In genomic region chr5:337565-338130, GRCh38 we compare ENCODE assay signal across 10 cellular contexts. TPM values are rescaled to one million over a fixed set of nuclear protein-coding genes. Genes with fewer than 3 reads are reported as not detected.
DNase-seq lines count a peak whose midpoint lies in the region; ATAC-seq and TF ChIP-seq lines count a peak whose summit lies in the region.
"Had no signal": no experiment of that assay in that cellular context is flagged by ENCODE, and none has a peak within 500 bp of the region (broad histone marks: within the 10 kb centered on the region; RNA-seq: fewer than 3 reads in every experiment).

No MANE protein-coding gene starts in this region.

- H4K20me1 ChIP-seq in fibroblast of lung (ENCODE audit: control insufficient read depth, extremely low read depth, insufficient read depth, low read length), result peaks cover 2% of the 10 kb centered on the region
- peaks cover 81% of the 10 kb centered on the region for H4K20me1 ChIP-seq in smooth muscle cell (ENCODE audit: low read depth)

- 66% methylated on average over 12 of the region's 12 CpGs for WGBS in smooth muscle cell (ENCODE audit: low lambda C conversion rate)
- WGBS in psoas muscle, 3 donors, result 86 to 89% (median 88%) methylated on average over 12 of the region's 12 CpGs

- peak; percentile 59 for DNase-seq in NCI-H748 (lab: John Stamatoyannopoulos, UW; ENCODE audit: unreplicated experiment)
- no peak for DNase-seq in NCI-H748 treated with DMSO at 0.1 percent for 48 hours (lab: John Stamatoyannopoulos, UW)
- DNase-seq in NCI-H526 (lab: John Stamatoyannopoulos, UW), result peak; percentile 47 to 63
- peak; percentile 42 to 53 for DNase-seq in fibroblast of lung (ENCODE audit: low read depth in 2 of 2)
- DNase-seq in smooth muscle cell (lab: John Stamatoyannopoulos, UW; ENCODE audit: unreplicated experiment), result no peak
- DNase-seq in psoas muscle, result no peak
- DNase-seq in HuH-7.5 (ENCODE audit: low spot score), result no peak
- DNase-seq in posterior vena cava (ENCODE audit: low spot score), result no peak
- DNase-seq: activated CD4-positive, alpha-beta T cell treated with anti-CD3 and anti-CD28 coated beads, Interleukin-2, amount 10 ng/mL, durations not matched to agents 7 days and 5 days; NCI-H2029 had no signal

- H3F3A ChIP-seq in smooth muscle cell (ENCODE audit: low read depth), result no peaks in the 10 kb centered on the region

- H3K27ac ChIP-seq in fibroblast of lung (ENCODE audit: insufficient read depth, low read length) (no peak overlapping the region), smooth muscle cell (ENCODE audit: low read depth) (no peak overlapping the region), psoas muscle (no peak overlapping the region)

- H3K4me3 ChIP-seq in fibroblast of lung (replicated peaks in 1 of 4; ENCODE audit: control extremely low read depth in 1 of 4, insufficient read depth in 1 of 4, low read depth in 3 of 4, low read length in 4 of 4) (no peak overlapping the region), smooth muscle cell (no peak overlapping the region), psoas muscle (no peak overlapping the region)

- no peak overlapping the region for H2AFZ ChIP-seq in fibroblast of lung (ENCODE audit: low read length)
- H2AFZ ChIP-seq in smooth muscle cell (ENCODE audit: low read depth), result no peak overlapping the region

- H3K4me1 ChIP-seq in fibroblast of lung (ENCODE audit: control insufficient read depth, extremely low read depth, insufficient read depth, low read length) (no peaks in the 10 kb centered on the region), smooth muscle cell (ENCODE audit: low read depth) (no peaks in the 10 kb centered on the region), psoas muscle (no peaks in the 10 kb centered on the region)

- no peaks in the 10 kb centered on the region for H3K27me3 ChIP-seq in fibroblast of lung (ENCODE audit: control insufficient read depth, insufficient read depth, low read length)
- H3K27me3 ChIP-seq in smooth muscle cell (ENCODE audit: low read depth), result no peaks in the 10 kb centered on the region
- peaks cover 0 to 19% (median 1%) of the 10 kb centered on the region in 3 donors for H3K27me3 ChIP-seq in psoas muscle (ENCODE audit: insufficient read depth in 3 of 3, low read length in 2 of 3)

- H3K79me2 ChIP-seq in fibroblast of lung (ENCODE audit: control insufficient read depth, insufficient read depth, low read length) (peaks cover 87% of the 10 kb centered on the region), smooth muscle cell (ENCODE audit: low read depth) (peaks cover 75% of the 10 kb centered on the region)

- intact Hi-C loops in psoas muscle (cut with DNase I) (no loop called here), posterior vena cava (cut with DNase I) (loop anchor here in 1 of 2 donors (5.0 kb wide), 1 partner anchor 545 kb away; no protein-coding TSS in a partner anchor)

- TF ChIP-seq CTCF in fibroblast of lung (conservative IDR thresholded peaks at IDR 0.05 in 1 of 2, IDR thresholded peaks at IDR 0.05 in 1 of 2; ENCODE audit: low read depth in 1 of 2, low read length in 2 of 2), result peak; percentile 46 to 69
- peak; percentile 45 for TF ChIP-seq CTCF in smooth muscle cell (IDR thresholded peaks at IDR 0.05; ENCODE audit: borderline replicate concordance, insufficient read depth, poor library complexity, severe bottlenecking)
- no peak for TF ChIP-seq CTCF in psoas muscle (IDR thresholded peaks at IDR 0.05)

- H3K4me2 ChIP-seq in fibroblast of lung (ENCODE audit: extremely low read depth, insufficient read depth, low read length) (no peak overlapping the region), smooth muscle cell (no peak overlapping the region)

- H3K9me3 ChIP-seq in fibroblast of lung (ENCODE audit: control insufficient read depth, insufficient read depth, low read depth, low read length) (no peaks in the 10 kb centered on the region), smooth muscle cell (replicated peaks; ENCODE audit: low read depth) (no peaks in the 10 kb centered on the region), psoas muscle (no peaks in the 10 kb centered on the region)

- ATAC-seq in psoas muscle, result no peak

- H3K9ac ChIP-seq in fibroblast of lung (ENCODE audit: insufficient read depth, low read length) (no peak overlapping the region), smooth muscle cell (ENCODE audit: low read depth) (no peak overlapping the region)

- no peaks in the 10 kb centered on the region for H3K36me3 ChIP-seq in fibroblast of lung (ENCODE audit: control insufficient read depth, insufficient read depth, low read length)
- H3K36me3 ChIP-seq in smooth muscle cell (ENCODE audit: low read depth), result no peaks in the 10 kb centered on the region
- no peaks in the 10 kb centered on the region for H3K36me3 ChIP-seq in psoas muscle (ENCODE audit: insufficient read depth in 1 of 2, low read depth in 1 of 2)

RNA-seq across cellular contexts. Expression of gene AHRR, which starts 16.1 kb away (rescaled TPM):
- total RNA-seq in fibroblast of lung, result 6.2 and 26.4 TPM in 2 replicates
- 11.3 and 16.0 TPM in 2 replicates for polyA plus RNA-seq in fibroblast of lung
- 12.8 and 18.3 TPM in 2 replicates for polyA plus RNA-seq in fibroblast of lung (2012)
- 18.5 and 28.2 TPM in 2 replicates for polyA minus RNA-seq in fibroblast of lung (ENCODE audit: low replicate concordance)
- 14.4 and 23.4 TPM in 2 replicates for total RNA-seq in smooth muscle cell
- polyA plus RNA-seq in smooth muscle cell, result 18.2 and 20.8 TPM in 2 replicates
- total RNA-seq in psoas muscle, result 1 to 10 TPM in 2 of 4 donors, under 1 TPM in 2; 0.45 to 7.4 (median 1.2) TPM
- polyA plus RNA-seq in psoas muscle, result under 1 TPM; 0.10 to 0.39 (median 0.13) TPM
- total RNA-seq in posterior vena cava, result 1 to 10 TPM in 1 of 2 donors, under 1 TPM in 1; 0.69 to 2.9 TPM

Comparison
In these comparisons a context has a peak if more than half of its experiments do, and no peak if none do; other contexts are left out.
1. DNase-seq: peak in NCI-H748 (single experiment), NCI-H526 (2 of 2) and fibroblast of lung (2 of 2); none in NCI-H748 treated with DMSO at 0.1 percent for 48 hours (single experiment), smooth muscle cell (single experiment), psoas muscle (0 of 2), HuH-7.5 (single experiment) and posterior vena cava (single experiment).